10 cellular contexts compared by ENCODE assay signal in the genomic region with DNA sequence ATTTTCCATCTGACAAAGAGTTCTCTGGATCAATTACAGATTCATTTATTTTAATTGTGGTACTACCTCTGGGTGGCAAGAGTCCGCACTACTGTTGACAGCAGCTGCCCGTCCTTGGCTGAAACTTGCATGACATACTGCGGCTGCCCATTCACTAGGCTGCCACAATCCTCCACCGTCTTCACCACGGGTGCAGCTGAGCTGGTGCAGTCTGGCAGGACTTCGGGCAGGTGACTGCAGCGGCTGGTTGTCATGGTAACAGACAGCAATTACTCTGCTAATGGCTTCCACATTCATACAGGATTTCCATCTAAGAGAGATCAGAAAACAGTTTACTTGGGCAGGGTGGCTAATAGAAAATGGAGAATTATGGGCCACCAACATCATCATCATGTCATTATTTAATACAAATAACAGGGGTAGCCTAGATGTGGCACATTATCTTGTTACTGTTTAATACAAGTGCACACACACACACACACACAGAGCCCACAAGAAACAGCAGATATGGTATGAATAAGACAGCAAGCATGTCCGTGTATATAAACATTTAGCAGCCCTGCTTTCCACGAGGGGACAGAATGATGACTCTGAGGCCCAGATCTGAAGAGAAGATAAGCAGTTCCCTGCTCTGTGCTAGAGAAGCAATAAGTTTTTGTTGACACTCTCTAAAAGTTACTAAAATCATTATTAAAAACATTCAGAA.
DNase-seq lines count a peak whose midpoint lies in the region; ATAC-seq and TF ChIP-seq lines count a peak whose summit lies in the region.
"Had no signal": no experiment of that assay in that cellular context is flagged by ENCODE, and none has a peak within 500 bp of the region (broad histone marks: within the 10 kb centered on the region; RNA-seq: fewer than 3 reads in every experiment).

No MANE protein-coding gene starts in this region.

- H3K27ac ChIP-seq in dorsolateral prefrontal cortex (no peak overlapping the region), neural progenitor cell (no peak overlapping the region), heart right ventricle (no peak overlapping the region), heart left ventricle (peak overlapping the region in 1 of 12 donors; percentile 30)
- H3K27ac ChIP-seq: VCaP had no signal

- no peaks in the 10 kb centered on the region for H4K20me1 ChIP-seq in neural progenitor cell (ENCODE audit: low read depth)

- intact Hi-C loops in dorsolateral prefrontal cortex (cut with DNase I): no loop called here
- intact Hi-C loops in heart right ventricle (cut with DNase I): loop anchor here in 2 of 10 donors (5.0 to 10.0 kb wide), 2 partner anchors 107 to 109 kb away; no protein-coding TSS in a partner anchor
- intact Hi-C loops in heart left ventricle (cut with DNase I): loop anchor here in 2 of 10 donors (5.0 kb wide), 1 partner anchor 114 kb away; a partner anchor contains a TSS

- no peak overlapping the region for H3K27ac Mint-ChIP-seq in neural progenitor cell
- no peak overlapping the region for H3K27ac Mint-ChIP-seq in stimulated activated effector memory CD8-positive, alpha-beta T cell treated with anti-CD3 and anti-CD28 coated beads, Interleukin-12 subunit alpha, Interleukin-12 subunit beta, amount 100 ng/mL, for 72 hours

- no peak overlapping the region for H2AFZ ChIP-seq in neural progenitor cell (replicated peaks)

- DNase-seq in H7 (peak; percentile 53), NCI-H345 treated with DMSO at 0.1 percent for 48 hours (lab: John Stamatoyannopoulos, UW; ENCODE audit: unreplicated experiment) (peak; percentile 64), dorsolateral prefrontal cortex (peak in 8 of 10 donors; percentile 13 to 55 (median 30)), neural progenitor cell (ENCODE audit: low spot score) (peak; percentile 63), heart right ventricle (no peak), heart left ventricle (no peak)
- no peak for DNase-seq in stimulated activated effector memory CD8-positive, alpha-beta T cell treated with anti-CD3 and anti-CD28 coated beads, Interleukin-12 subunit alpha, Interleukin-12 subunit beta, amount 100 ng/mL, for 72 hours (ENCODE audit: low spot score in 2 of 2)
- DNase-seq: Kasumi-1 had no signal

- ATAC-seq in stimulated activated effector memory CD8-positive, alpha-beta T cell treated with anti-CD3 and anti-CD28 coated beads, Interleukin-12 subunit alpha, Interleukin-12 subunit beta, amount 100 ng/mL, for 72 hours: no peak
- ATAC-seq in HG02623 (IDR thresholded peaks at IDR 0.05; ENCODE audit: unreplicated experiment): no peak
- ATAC-seq in heart right ventricle: no peak
- no peak for ATAC-seq in heart left ventricle

- no peak overlapping the region for H3K4me2 ChIP-seq in neural progenitor cell

- no peak for TF ChIP-seq POLR2A in heart left ventricle (IDR thresholded peaks at IDR 0.05)

- H3K27me3 Mint-ChIP-seq in neural progenitor cell (ENCODE audit: insufficient read depth, low read depth): peaks cover 4% of the 10 kb centered on the region

- no peaks in the 10 kb centered on the region for H3K9me3 ChIP-seq in neural progenitor cell (ENCODE audit: low read depth)
- no peaks in the 10 kb centered on the region for H3K9me3 ChIP-seq in heart right ventricle
- no peaks in the 10 kb centered on the region for H3K9me3 ChIP-seq in heart left ventricle

- no peak overlapping the region for H3K4me3 Mint-ChIP-seq in neural progenitor cell
- H3K4me3 Mint-ChIP-seq in stimulated activated effector memory CD8-positive, alpha-beta T cell treated with anti-CD3 and anti-CD28 coated beads, Interleukin-12 subunit alpha, Interleukin-12 subunit beta, amount 100 ng/mL, for 72 hours: no peak overlapping the region

- H3K4me1 Mint-ChIP-seq in neural progenitor cell: peaks cover 48% of the 10 kb centered on the region
- no peaks in the 10 kb centered on the region for H3K4me1 Mint-ChIP-seq in stimulated activated effector memory CD8-positive, alpha-beta T cell treated with anti-CD3 and anti-CD28 coated beads, Interleukin-12 subunit alpha, Interleukin-12 subunit beta, amount 100 ng/mL, for 72 hours

- H3K36me3 Mint-ChIP-seq in neural progenitor cell: no peaks in the 10 kb centered on the region
- no peaks in the 10 kb centered on the region for H3K36me3 Mint-ChIP-seq in stimulated activated effector memory CD8-positive, alpha-beta T cell treated with anti-CD3 and anti-CD28 coated beads, Interleukin-12 subunit alpha, Interleukin-12 subunit beta, amount 100 ng/mL, for 72 hours

- WGBS in heart right ventricle, 2 donors: 64 to 73% methylated on average over 9 of the region's 9 CpGs
- 69 to 80% (median 71%) methylated on average over 9 of the region's 9 CpGs for WGBS in heart left ventricle, 4 donors

- no peak for TF ChIP-seq CTCF in dorsolateral prefrontal cortex (IDR thresholded peaks at IDR 0.05 in 54 of 56, conservative IDR thresholded peaks at IDR 0.05 in 2 of 56; ENCODE audit: low read depth in 1 of 56, partially characterized antibody in 56 of 56)
- TF ChIP-seq CTCF in neural progenitor cell (IDR thresholded peaks at IDR 0.05): no peak
- TF ChIP-seq CTCF in heart right ventricle (IDR thresholded peaks at IDR 0.05): no peak
- TF ChIP-seq CTCF in heart left ventricle (IDR thresholded peaks at IDR 0.05): no peak

- H3K79me2 ChIP-seq in neural progenitor cell (ENCODE audit: low read depth): no peaks in the 10 kb centered on the region

- H3K9me3 Mint-ChIP-seq in neural progenitor cell: no peaks in the 10 kb centered on the region
- H3K9me3 Mint-ChIP-seq in stimulated activated effector memory CD8-positive, alpha-beta T cell treated with anti-CD3 and anti-CD28 coated beads, Interleukin-12 subunit alpha, Interleukin-12 subunit beta, amount 100 ng/mL, for 72 hours: no peaks in the 10 kb centered on the region

- H3K4me1 ChIP-seq in neural progenitor cell (peaks cover 21% of the 10 kb centered on the region), heart right ventricle (peaks cover 2 to 61% (median 36%) of the 10 kb centered on the region in 9 donors), heart left ventricle (peaks cover 9 to 55% (median 33%) of the 10 kb centered on the region in 12 donors)

- H3K4me3 ChIP-seq in H7 (ENCODE audit: insufficient read depth, low read depth, low read length): no peak overlapping the region
- no peak overlapping the region for H3K4me3 ChIP-seq in dorsolateral prefrontal cortex
- H3K4me3 ChIP-seq in neural progenitor cell: no peak overlapping the region
- no peak overlapping the region for H3K4me3 ChIP-seq in heart right ventricle
- H3K4me3 ChIP-seq in heart left ventricle: no peak overlapping the region

- H3K9ac ChIP-seq in neural progenitor cell: no peak overlapping the region

- no peaks in the 10 kb centered on the region for H3K27me3 ChIP-seq in H7 (ENCODE audit: control insufficient read depth, insufficient read depth, low read length)
- no peaks in the 10 kb centered on the region for H3K27me3 ChIP-seq in dorsolateral prefrontal cortex
- no peaks in the 10 kb centered on the region for H3K27me3 ChIP-seq in neural progenitor cell
- H3K27me3 ChIP-seq in heart right ventricle: no peaks in the 10 kb centered on the region
- H3K27me3 ChIP-seq in heart left ventricle: no peaks in the 10 kb centered on the region

- no peaks in the 10 kb centered on the region for H3F3A ChIP-seq in neural progenitor cell (ENCODE audit: low read depth)

- H3K36me3 ChIP-seq in H7 (replicated peaks; ENCODE audit: control insufficient read depth, insufficient read depth, low read length) (peaks cover 1% of the 10 kb centered on the region; the same call in 1 of the 2 replicates), neural progenitor cell (no peaks in the 10 kb centered on the region), heart right ventricle (peaks cover 0 to 26% (median 0%) of the 10 kb centered on the region in 9 donors), heart left ventricle (peaks cover 0 to 22% (median 0%) of the 10 kb centered on the region in 9 donors)

Comparison
In these comparisons a context has a peak if more than half of its experiments do, and no peak if none do; other contexts are left out.
1. DNase-seq: peak in H7 (single experiment), NCI-H345 treated with DMSO at 0.1 percent for 48 hours (single experiment), dorsolateral prefrontal cortex (8 of 10) and neural progenitor cell (single experiment); none in stimulated activated effector memory CD8-positive, alpha-beta T cell treated with anti-CD3 and anti-CD28 coated beads, Interleukin-12 subunit alpha, Interleukin-12 subunit beta, amount 100 ng/mL, for 72 hours (0 of 2), heart right ventricle (0 of 2) and heart left ventricle (0 of 5).